ENCODE assay signal across 1 cellular context in the genomic region with DNA sequence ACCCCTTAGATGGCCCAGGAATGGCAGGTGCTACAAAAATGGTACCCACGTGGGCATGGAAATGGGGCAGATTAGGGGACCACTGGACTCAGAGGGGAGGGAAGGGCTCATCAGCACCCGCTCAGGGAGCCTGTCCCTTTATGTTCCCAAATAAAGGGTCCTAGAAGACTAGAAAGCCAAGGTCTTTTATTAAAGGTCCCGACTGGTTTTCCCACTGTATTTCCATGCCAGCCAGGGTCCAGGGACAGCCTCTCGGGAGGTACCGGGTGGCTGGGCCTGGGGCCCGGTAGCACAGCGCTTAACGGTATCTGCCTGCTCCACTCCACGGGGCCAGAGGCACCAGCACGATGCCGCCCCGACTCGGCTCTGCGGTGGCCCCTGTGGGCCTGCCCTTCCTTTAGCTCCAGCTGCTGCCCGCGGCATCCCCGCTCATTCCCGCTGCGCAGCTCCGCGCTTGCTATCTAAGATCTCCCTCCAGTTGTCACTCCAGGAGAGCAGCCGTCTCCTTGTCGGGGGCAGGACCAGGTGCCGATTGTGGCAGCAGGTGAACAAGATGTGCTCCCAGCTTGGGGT.
TF ChIP-seq lines count a peak whose summit lies in the region.

No MANE protein-coding gene starts in this region.

TF ChIP-seq in endothelial cell of umbilical vein, 7 proteins besides CTCF, POLR2A, EP300 and RAD21:
- TF ChIP-seq EZH2 (IDR thresholded peaks at IDR 0.05; ENCODE audit: borderline replicate concordance, low read depth, low read length, severe bottlenecking) (no peak), MAX (IDR thresholded peaks at IDR 0.05; ENCODE audit: insufficient read depth, insufficient read length) (no peak), GATA2 (IDR thresholded peaks at IDR 0.05; ENCODE audit: insufficient read depth, insufficient read length, low read depth, low read length) (no peak), MYC (IDR thresholded peaks at IDR 0.05; ENCODE audit: low read depth, low read length) (no peak), POLR2AphosphoS5 (IDR thresholded peaks at IDR 0.05; ENCODE audit: insufficient read depth, low read depth, low read length) (no peak), JUN (IDR thresholded peaks at IDR 0.05; ENCODE audit: borderline replicate concordance, insufficient read depth, insufficient read length, low read depth) (no peak), FOS (IDR thresholded peaks at IDR 0.05; ENCODE audit: borderline replicate concordance, insufficient read depth, low read length) (no peak)
